ENCODE assay signal across 1 cellular context in the genomic region with DNA sequence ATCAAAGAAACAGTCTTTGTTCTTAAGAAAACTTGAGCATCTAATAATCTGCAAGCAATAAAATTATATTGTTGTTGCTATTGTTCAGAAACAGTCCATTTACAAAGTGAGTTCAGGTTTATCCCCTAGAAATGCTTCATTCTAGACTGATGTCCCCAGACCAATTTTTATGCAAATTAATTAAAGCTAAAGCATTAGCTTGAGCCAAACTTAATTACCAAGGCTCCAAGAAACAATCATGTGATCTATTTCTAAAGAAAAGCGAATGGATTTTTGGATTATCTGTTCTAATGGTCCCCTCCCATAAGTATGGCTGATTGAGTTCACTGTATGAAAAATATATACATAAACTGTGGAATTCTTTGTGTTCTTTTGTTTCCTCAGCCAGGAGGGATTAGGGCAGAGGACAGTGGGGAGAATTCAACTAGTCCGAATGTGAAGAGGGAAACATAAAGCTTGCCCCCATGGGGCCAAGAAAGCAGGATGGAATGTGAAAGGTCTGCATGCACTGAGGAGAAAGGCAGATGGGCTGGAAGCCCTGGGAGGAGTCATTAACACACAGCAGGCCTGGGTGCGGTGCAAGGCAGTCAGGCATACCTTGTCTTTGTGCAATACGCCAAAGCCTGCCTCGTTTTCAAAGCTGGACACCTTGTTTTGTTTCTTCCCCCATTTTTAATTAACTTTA.
TF ChIP-seq lines count a peak whose summit lies in the region.

No MANE protein-coding gene starts in this region.

TF ChIP-seq in WTC11, 78 proteins besides CTCF, POLR2A, EP300 and RAD21 (continued from another document):
- TF ChIP-seq, protein P1, sequence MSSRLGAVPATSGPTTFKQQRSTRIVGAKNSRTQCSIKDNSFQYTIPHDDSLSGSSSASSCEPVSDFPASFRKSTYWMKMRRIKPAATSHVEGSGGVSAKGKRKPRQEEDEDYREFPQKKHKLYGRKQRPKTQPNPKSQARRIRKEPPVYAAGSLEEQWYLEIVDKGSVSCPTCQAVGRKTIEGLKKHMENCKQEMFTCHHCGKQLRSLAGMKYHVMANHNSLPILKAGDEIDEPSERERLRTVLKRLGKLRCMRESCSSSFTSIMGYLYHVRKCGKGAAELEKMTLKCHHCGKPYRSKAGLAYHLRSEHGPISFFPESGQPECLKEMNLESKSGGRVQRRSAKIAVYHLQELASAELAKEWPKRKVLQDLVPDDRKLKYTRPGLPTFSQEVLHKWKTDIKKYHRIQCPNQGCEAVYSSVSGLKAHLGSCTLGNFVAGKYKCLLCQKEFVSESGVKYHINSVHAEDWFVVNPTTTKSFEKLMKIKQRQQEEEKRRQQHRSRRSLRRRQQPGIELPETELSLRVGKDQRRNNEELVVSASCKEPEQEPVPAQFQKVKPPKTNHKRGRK (CRISPR knock-in tag; IDR thresholded peaks at IDR 0.05; ENCODE audit: borderline replicate concordance), result no peak
- TF ChIP-seq TEAD1 (CRISPR knock-in tag; IDR thresholded peaks at IDR 0.05) (peak; percentile 97), ESRRA (CRISPR knock-in tag; IDR thresholded peaks at IDR 0.05; ENCODE audit: borderline replicate concordance) (no peak), FOXJ3 (CRISPR knock-in tag; IDR thresholded peaks at IDR 0.05; ENCODE audit: borderline replicate concordance) (no peak), JAZF1 (CRISPR knock-in tag; IDR thresholded peaks at IDR 0.05) (no peak), TEAD4 (CRISPR knock-in tag; IDR thresholded peaks at IDR 0.05) (peak; percentile 53; the same call in 1 of the 2 replicates), NFE2L1 (CRISPR knock-in tag; IDR thresholded peaks at IDR 0.05) (no peak), ZNF396 (CRISPR knock-in tag; IDR thresholded peaks at IDR 0.05; ENCODE audit: borderline replicate concordance) (peak; percentile 60; the same call in 1 of the 2 replicates), IRF2 (CRISPR knock-in tag; IDR thresholded peaks at IDR 0.05; ENCODE audit: borderline replicate concordance, low read depth) (no peak), ETV6 (CRISPR knock-in tag; IDR thresholded peaks at IDR 0.05) (peak; percentile 67; the same call in 1 of the 2 replicates), GRHL2 (CRISPR knock-in tag; IDR thresholded peaks at IDR 0.05; ENCODE audit: insufficient replicate concordance, severe bottlenecking) (no peak), MXD4 (CRISPR knock-in tag; IDR thresholded peaks at IDR 0.05; ENCODE audit: borderline replicate concordance) (no peak), TP53 (CRISPR knock-in tag; IDR thresholded peaks at IDR 0.05) (no peak), ATF1 (CRISPR knock-in tag; IDR thresholded peaks at IDR 0.05) (no peak), CREB1 (CRISPR knock-in tag; IDR thresholded peaks at IDR 0.05) (no peak), ZBTB21 (CRISPR knock-in tag; IDR thresholded peaks at IDR 0.05; ENCODE audit: borderline replicate concordance) (0 out of 2 replicates have a peak, but pooled peaks have one; percentile 36), ZNF423 (CRISPR knock-in tag; IDR thresholded peaks at IDR 0.05) (peak; percentile 90), RORB (CRISPR knock-in tag; IDR thresholded peaks at IDR 0.05) (no peak), FOXP1 (CRISPR knock-in tag; IDR thresholded peaks at IDR 0.05; ENCODE audit: borderline replicate concordance) (no peak), ZNF671 (CRISPR knock-in tag; IDR thresholded peaks at IDR 0.05) (no peak), MYBL2 (CRISPR knock-in tag; IDR thresholded peaks at IDR 0.05) (no peak), CREM (CRISPR knock-in tag; IDR thresholded peaks at IDR 0.05) (no peak), SP1 (CRISPR knock-in tag; conservative IDR thresholded peaks at IDR 0.05) (peak; percentile 36), TCF7 (CRISPR knock-in tag; IDR thresholded peaks at IDR 0.05; ENCODE audit: low read depth) (no peak)
- TF ChIP-seq, protein P2, sequence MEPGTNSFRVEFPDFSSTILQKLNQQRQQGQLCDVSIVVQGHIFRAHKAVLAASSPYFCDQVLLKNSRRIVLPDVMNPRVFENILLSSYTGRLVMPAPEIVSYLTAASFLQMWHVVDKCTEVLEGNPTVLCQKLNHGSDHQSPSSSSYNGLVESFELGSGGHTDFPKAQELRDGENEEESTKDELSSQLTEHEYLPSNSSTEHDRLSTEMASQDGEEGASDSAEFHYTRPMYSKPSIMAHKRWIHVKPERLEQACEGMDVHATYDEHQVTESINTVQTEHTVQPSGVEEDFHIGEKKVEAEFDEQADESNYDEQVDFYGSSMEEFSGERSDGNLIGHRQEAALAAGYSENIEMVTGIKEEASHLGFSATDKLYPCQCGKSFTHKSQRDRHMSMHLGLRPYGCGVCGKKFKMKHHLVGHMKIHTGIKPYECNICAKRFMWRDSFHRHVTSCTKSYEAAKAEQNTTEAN (CRISPR knock-in tag; IDR thresholded peaks at IDR 0.05), result peak; percentile 65; the same call in 1 of the 2 replicates
- TF ChIP-seq, protein P3, sequence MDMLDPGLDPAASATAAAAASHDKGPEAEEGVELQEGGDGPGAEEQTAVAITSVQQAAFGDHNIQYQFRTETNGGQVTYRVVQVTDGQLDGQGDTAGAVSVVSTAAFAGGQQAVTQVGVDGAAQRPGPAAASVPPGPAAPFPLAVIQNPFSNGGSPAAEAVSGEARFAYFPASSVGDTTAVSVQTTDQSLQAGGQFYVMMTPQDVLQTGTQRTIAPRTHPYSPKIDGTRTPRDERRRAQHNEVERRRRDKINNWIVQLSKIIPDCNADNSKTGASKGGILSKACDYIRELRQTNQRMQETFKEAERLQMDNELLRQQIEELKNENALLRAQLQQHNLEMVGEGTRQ (CRISPR knock-in tag; IDR thresholded peaks at IDR 0.05), result no peak; the same call in 1 of the 2 replicates
- TF ChIP-seq, protein P4, sequence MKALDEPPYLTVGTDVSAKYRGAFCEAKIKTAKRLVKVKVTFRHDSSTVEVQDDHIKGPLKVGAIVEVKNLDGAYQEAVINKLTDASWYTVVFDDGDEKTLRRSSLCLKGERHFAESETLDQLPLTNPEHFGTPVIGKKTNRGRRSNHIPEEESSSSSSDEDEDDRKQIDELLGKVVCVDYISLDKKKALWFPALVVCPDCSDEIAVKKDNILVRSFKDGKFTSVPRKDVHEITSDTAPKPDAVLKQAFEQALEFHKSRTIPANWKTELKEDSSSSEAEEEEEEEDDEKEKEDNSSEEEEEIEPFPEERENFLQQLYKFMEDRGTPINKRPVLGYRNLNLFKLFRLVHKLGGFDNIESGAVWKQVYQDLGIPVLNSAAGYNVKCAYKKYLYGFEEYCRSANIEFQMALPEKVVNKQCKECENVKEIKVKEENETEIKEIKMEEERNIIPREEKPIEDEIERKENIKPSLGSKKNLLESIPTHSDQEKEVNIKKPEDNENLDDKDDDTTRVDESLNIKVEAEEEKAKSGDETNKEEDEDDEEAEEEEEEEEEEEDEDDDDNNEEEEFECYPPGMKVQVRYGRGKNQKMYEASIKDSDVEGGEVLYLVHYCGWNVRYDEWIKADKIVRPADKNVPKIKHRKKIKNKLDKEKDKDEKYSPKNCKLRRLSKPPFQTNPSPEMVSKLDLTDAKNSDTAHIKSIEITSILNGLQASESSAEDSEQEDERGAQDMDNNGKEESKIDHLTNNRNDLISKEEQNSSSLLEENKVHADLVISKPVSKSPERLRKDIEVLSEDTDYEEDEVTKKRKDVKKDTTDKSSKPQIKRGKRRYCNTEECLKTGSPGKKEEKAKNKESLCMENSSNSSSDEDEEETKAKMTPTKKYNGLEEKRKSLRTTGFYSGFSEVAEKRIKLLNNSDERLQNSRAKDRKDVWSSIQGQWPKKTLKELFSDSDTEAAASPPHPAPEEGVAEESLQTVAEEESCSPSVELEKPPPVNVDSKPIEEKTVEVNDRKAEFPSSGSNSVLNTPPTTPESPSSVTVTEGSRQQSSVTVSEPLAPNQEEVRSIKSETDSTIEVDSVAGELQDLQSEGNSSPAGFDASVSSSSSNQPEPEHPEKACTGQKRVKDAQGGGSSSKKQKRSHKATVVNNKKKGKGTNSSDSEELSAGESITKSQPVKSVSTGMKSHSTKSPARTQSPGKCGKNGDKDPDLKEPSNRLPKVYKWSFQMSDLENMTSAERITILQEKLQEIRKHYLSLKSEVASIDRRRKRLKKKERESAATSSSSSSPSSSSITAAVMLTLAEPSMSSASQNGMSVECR (CRISPR knock-in tag; IDR thresholded peaks at IDR 0.05; ENCODE audit: borderline replicate concordance), result no peak
- TF ChIP-seq, protein P5, sequence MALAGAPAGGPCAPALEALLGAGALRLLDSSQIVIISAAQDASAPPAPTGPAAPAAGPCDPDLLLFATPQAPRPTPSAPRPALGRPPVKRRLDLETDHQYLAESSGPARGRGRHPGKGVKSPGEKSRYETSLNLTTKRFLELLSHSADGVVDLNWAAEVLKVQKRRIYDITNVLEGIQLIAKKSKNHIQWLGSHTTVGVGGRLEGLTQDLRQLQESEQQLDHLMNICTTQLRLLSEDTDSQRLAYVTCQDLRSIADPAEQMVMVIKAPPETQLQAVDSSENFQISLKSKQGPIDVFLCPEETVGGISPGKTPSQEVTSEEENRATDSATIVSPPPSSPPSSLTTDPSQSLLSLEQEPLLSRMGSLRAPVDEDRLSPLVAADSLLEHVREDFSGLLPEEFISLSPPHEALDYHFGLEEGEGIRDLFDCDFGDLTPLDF (CRISPR knock-in tag; IDR thresholded peaks at IDR 0.05), result no peak
- TF ChIP-seq, protein P6, sequence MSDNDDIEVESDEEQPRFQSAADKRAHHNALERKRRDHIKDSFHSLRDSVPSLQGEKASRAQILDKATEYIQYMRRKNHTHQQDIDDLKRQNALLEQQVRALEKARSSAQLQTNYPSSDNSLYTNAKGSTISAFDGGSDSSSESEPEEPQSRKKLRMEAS (CRISPR knock-in tag; IDR thresholded peaks at IDR 0.05), result 0 out of 2 replicates have a peak, but pooled peaks have one; percentile 30
- TF ChIP-seq, protein P7, sequence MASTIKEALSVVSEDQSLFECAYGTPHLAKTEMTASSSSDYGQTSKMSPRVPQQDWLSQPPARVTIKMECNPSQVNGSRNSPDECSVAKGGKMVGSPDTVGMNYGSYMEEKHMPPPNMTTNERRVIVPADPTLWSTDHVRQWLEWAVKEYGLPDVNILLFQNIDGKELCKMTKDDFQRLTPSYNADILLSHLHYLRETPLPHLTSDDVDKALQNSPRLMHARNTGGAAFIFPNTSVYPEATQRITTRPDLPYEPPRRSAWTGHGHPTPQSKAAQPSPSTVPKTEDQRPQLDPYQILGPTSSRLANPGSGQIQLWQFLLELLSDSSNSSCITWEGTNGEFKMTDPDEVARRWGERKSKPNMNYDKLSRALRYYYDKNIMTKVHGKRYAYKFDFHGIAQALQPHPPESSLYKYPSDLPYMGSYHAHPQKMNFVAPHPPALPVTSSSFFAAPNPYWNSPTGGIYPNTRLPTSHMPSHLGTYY (CRISPR knock-in tag; IDR thresholded peaks at IDR 0.05), result no peak; the same call in 1 of the 2 replicates
- TF ChIP-seq, protein P8, sequence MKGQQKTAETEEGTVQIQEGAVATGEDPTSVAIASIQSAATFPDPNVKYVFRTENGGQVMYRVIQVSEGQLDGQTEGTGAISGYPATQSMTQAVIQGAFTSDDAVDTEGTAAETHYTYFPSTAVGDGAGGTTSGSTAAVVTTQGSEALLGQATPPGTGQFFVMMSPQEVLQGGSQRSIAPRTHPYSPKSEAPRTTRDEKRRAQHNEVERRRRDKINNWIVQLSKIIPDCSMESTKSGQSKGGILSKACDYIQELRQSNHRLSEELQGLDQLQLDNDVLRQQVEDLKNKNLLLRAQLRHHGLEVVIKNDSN (CRISPR knock-in tag; IDR thresholded peaks at IDR 0.05), result no peak
- TF ChIP-seq, protein P9, sequence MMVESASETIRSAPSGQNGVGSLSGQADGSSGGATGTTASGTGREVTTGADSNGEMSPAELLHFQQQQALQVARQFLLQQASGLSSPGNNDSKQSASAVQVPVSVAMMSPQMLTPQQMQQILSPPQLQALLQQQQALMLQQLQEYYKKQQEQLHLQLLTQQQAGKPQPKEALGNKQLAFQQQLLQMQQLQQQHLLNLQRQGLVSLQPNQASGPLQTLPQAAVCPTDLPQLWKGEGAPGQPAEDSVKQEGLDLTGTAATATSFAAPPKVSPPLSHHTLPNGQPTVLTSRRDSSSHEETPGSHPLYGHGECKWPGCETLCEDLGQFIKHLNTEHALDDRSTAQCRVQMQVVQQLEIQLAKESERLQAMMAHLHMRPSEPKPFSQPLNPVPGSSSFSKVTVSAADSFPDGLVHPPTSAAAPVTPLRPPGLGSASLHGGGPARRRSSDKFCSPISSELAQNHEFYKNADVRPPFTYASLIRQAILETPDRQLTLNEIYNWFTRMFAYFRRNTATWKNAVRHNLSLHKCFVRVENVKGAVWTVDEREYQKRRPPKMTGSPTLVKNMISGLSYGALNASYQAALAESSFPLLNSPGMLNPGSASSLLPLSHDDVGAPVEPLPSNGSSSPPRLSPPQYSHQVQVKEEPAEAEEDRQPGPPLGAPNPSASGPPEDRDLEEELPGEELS (CRISPR knock-in tag; IDR thresholded peaks at IDR 0.05), result peak; percentile 67; the same call in 1 of the 2 replicates
- TF ChIP-seq, protein P10, sequence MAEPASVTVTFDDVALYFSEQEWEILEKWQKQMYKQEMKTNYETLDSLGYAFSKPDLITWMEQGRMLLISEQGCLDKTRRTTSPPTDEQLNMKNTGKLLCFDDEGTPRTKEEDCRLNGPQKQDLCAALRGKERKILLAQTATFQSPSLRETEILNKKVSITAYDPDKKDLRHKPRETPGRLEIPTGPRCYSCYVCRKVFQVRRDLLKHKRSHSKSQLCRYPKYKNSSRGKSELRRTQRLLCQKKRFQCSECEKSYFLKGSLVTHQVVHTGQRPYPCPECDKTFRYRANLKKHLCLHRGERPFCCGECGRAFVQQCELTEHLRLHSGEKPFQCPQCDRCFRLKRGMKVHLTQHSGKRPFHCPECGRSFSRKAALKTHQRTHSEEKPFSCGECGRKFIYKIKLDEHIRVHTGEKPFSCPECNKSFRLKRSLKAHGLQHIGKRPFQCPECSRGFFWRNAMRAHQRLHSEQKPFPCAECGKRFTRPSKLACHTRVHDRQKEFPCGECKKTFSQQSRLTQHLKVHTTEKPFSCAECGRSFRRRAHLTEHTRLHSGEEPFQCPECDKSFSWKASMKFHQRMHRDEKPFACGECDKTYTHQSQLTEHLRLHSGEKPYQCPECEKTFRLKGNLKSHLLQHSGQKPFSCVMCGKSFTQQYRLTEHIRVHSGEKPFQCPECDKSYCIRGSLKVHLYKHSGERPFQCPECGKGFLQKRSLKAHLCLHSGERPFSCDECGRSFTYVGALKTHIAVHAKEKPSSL (CRISPR knock-in tag; conservative IDR thresholded peaks at IDR 0.05), result no peak
- TF ChIP-seq, protein P11, sequence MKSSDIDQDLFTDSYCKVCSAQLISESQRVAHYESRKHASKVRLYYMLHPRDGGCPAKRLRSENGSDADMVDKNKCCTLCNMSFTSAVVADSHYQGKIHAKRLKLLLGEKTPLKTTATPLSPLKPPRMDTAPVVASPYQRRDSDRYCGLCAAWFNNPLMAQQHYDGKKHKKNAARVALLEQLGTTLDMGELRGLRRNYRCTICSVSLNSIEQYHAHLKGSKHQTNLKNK (CRISPR knock-in tag; IDR thresholded peaks at IDR 0.05), result no peak
- TF ChIP-seq, protein P12, sequence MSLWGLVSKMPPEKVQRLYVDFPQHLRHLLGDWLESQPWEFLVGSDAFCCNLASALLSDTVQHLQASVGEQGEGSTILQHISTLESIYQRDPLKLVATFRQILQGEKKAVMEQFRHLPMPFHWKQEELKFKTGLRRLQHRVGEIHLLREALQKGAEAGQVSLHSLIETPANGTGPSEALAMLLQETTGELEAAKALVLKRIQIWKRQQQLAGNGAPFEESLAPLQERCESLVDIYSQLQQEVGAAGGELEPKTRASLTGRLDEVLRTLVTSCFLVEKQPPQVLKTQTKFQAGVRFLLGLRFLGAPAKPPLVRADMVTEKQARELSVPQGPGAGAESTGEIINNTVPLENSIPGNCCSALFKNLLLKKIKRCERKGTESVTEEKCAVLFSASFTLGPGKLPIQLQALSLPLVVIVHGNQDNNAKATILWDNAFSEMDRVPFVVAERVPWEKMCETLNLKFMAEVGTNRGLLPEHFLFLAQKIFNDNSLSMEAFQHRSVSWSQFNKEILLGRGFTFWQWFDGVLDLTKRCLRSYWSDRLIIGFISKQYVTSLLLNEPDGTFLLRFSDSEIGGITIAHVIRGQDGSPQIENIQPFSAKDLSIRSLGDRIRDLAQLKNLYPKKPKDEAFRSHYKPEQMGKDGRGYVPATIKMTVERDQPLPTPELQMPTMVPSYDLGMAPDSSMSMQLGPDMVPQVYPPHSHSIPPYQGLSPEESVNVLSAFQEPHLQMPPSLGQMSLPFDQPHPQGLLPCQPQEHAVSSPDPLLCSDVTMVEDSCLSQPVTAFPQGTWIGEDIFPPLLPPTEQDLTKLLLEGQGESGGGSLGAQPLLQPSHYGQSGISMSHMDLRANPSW (CRISPR knock-in tag; conservative IDR thresholded peaks at IDR 0.05; ENCODE audit: low read depth), result no peak
